1 cellular context compared by ENCODE assay signal in genomic region chr6:33740794-33741193, GRCh38.
TF ChIP-seq lines count a peak whose summit lies in the region.

No MANE protein-coding gene starts in this region.

TF ChIP-seq in H1, 55 proteins besides CTCF, POLR2A, EP300 and RAD21:
- no peak for TF ChIP-seq TAF7 (optimal IDR thresholded peaks at IDR 0.05; ENCODE audit: borderline replicate concordance, low read depth, low read length)
- no peak for TF ChIP-seq ATF3 (IDR thresholded peaks at IDR 0.05; ENCODE audit: insufficient read depth, low read depth, low read length)
- no peak for TF ChIP-seq KDM5A (IDR thresholded peaks at IDR 0.05; ENCODE audit: low read length)
- TF ChIP-seq SAP30 (IDR thresholded peaks at IDR 0.05; ENCODE audit: insufficient read depth, insufficient replicate concordance, low read length) = no peak
- no peak for TF ChIP-seq RBBP5 (IDR thresholded peaks at IDR 0.05; ENCODE audit: borderline replicate concordance, low read depth, low read length)
- no peak for TF ChIP-seq E2F6 (IDR thresholded peaks at IDR 0.05)
- TF ChIP-seq SP4 (IDR thresholded peaks at IDR 0.05; ENCODE audit: low read length) = no peak
- TF ChIP-seq CHD2 (IDR thresholded peaks at IDR 0.05; ENCODE audit: low read length) = no peak
- no peak for TF ChIP-seq CBX8 (IDR thresholded peaks at IDR 0.05; ENCODE audit: borderline replicate concordance, low read depth, low read length)
- no peak for TF ChIP-seq SIRT6 (IDR thresholded peaks at IDR 0.05; ENCODE audit: low read length)
- TF ChIP-seq HDAC6 (IDR thresholded peaks at IDR 0.05; ENCODE audit: low read depth, low read length) = no peak
- TF ChIP-seq ZNF274 (IDR thresholded peaks at IDR 0.05; ENCODE audit: borderline replicate concordance, extremely low read depth, low read length) = no peak
- no peak for TF ChIP-seq RXRA (IDR thresholded peaks at IDR 0.05; ENCODE audit: insufficient read depth, low read depth, low read length)
- TF ChIP-seq TBP (IDR thresholded peaks at IDR 0.05; ENCODE audit: low read depth, low read length) = no peak
- TF ChIP-seq FOSL1 (IDR thresholded peaks at IDR 0.05; ENCODE audit: insufficient read depth, low read depth, low read length) = no peak
- no peak for TF ChIP-seq RNF2 (IDR thresholded peaks at IDR 0.05; ENCODE audit: borderline replicate concordance, low read depth, low read length, missing control alignments, poor library complexity, severe bottlenecking)
- no peak for TF ChIP-seq SP1 (IDR thresholded peaks at IDR 0.05; ENCODE audit: low read depth, low read length)
- TF ChIP-seq SP2 (IDR thresholded peaks at IDR 0.05; ENCODE audit: low read length) = no peak
